Comparison of ENCODE assay signal across 9 cellular contexts in genomic region chr11:12840871-12841516, GRCh38.
DNase-seq lines count a peak whose midpoint lies in the region; ATAC-seq and TF ChIP-seq lines count a peak whose summit lies in the region.
"Had no signal": no experiment of that assay in that cellular context is flagged by ENCODE, and none has a peak within 500 bp of the region (broad histone marks: within the 10 kb centered on the region; RNA-seq: fewer than 3 reads in every experiment).

No MANE protein-coding gene starts in this region.

- peak overlapping the region; percentile 7 for H3K27ac ChIP-seq in colonic mucosa
- peak overlapping the region; percentile 33 for H3K27ac ChIP-seq in neuronal stem cell (replicated peaks; ENCODE audit: low read length)

- H2AK5ac ChIP-seq in neuronal stem cell (ENCODE audit: low read depth, low read length), result no peak overlapping the region

- no peaks in the 10 kb centered on the region for H3K36me3 ChIP-seq in colonic mucosa
- no peaks in the 10 kb centered on the region for H3K36me3 ChIP-seq in neuronal stem cell (replicated peaks in 1 of 2; ENCODE audit: control insufficient read depth in 2 of 2, insufficient read depth in 2 of 2, low read length in 2 of 2)

- no CpG with 5 or more reads among the region's 6 CpGs for WGBS in neuronal stem cell (ENCODE audit: extremely low coverage in 2 of 2, insufficient read length in 2 of 2, insufficient replicate concordance in 1 of 2), 2 donors

- H2BK12ac ChIP-seq in neuronal stem cell (ENCODE audit: low read length), result no peak overlapping the region

- no peak overlapping the region for H3K18ac ChIP-seq in neuronal stem cell (ENCODE audit: low read length)

- ATAC-seq in GM18868 (IDR thresholded peaks at IDR 0.05; ENCODE audit: unreplicated experiment), result no peak

- H2AFZ ChIP-seq in neuronal stem cell (ENCODE audit: low read length), result no peak overlapping the region

- no peak overlapping the region for H4K91ac ChIP-seq in neuronal stem cell (ENCODE audit: low read depth, low read length, poor library complexity)

- H3K27me3 ChIP-seq in colonic mucosa, result no peaks in the 10 kb centered on the region
- no peaks in the 10 kb centered on the region for H3K27me3 ChIP-seq in neuronal stem cell (ENCODE audit: control insufficient read depth in 3 of 3, insufficient read depth in 3 of 3, low read depth in 1 of 3, low read length in 3 of 3)

- no peak for TF ChIP-seq CTCF in colonic mucosa (IDR thresholded peaks at IDR 0.05)

- H3K4me1 ChIP-seq in colonic mucosa, result peaks cover 8% of the 10 kb centered on the region
- peaks cover 27 to 53% of the 10 kb centered on the region in 2 donors for H3K4me1 ChIP-seq in neuronal stem cell (ENCODE audit: control insufficient read depth in 2 of 2, insufficient read depth in 1 of 2, low read depth in 1 of 2, low read length in 2 of 2)

- no peak overlapping the region for H3K4me2 ChIP-seq in neuronal stem cell (ENCODE audit: insufficient read depth, low read length, poor library complexity, severe bottlenecking)

- H2BK120ac ChIP-seq in neuronal stem cell (ENCODE audit: low read depth, low read length), result no peak overlapping the region

- H2BK5ac ChIP-seq in neuronal stem cell (ENCODE audit: low read length), result no peak overlapping the region

- H3K4ac ChIP-seq in neuronal stem cell (ENCODE audit: low read length), result no peak overlapping the region

- DNase-seq in EL (peak; percentile 61), NCI-H82 (lab: John Stamatoyannopoulos, UW) (peak; percentile 78), colonic mucosa (no peak), neuronal stem cell (ENCODE audit: low spot score) (no peak), hippocampal formation (lab: John Stamatoyannopoulos, UW) (no peak)
- DNase-seq in central memory CD4-positive, alpha-beta T cell, result no peak
- DNase-seq in activated CD4-positive, alpha-beta T cell treated with anti-CD3 and anti-CD28 coated beads, Interleukin-2, amount 50 U/mL, for 1 hour, result no peak
- DNase-seq: stimulated activated naive CD4-positive, alpha-beta T cell had no signal

- H3K4me3 ChIP-seq in colonic mucosa, result no peak overlapping the region
- H3K4me3 ChIP-seq in neuronal stem cell (ENCODE audit: low read length in 2 of 2), result no peak overlapping the region

- intact Hi-C loops in colonic mucosa (cut with DNase I), result no loop called here

- H3K9ac ChIP-seq in colonic mucosa (ENCODE audit: low read depth in 2 of 2, low read length in 2 of 2) (peak overlapping the region in 1 of 2 donors; percentile 48), neuronal stem cell (ENCODE audit: low read depth, low read length, poor library complexity) (no peak overlapping the region)

- H3K79me1 ChIP-seq in neuronal stem cell (ENCODE audit: low read depth, low read length), result peaks cover 3% of the 10 kb centered on the region

- no peak overlapping the region for H2BK15ac ChIP-seq in neuronal stem cell (ENCODE audit: low read length)

- H3K9me3 ChIP-seq in colonic mucosa (no peaks in the 10 kb centered on the region), neuronal stem cell (replicated peaks in 1 of 2; ENCODE audit: control insufficient read depth in 2 of 2, insufficient read depth in 1 of 2, low read depth in 1 of 2, low read length in 2 of 2) (peaks cover 0 to 5% of the 10 kb centered on the region in 2 donors)

- no peak overlapping the region for H3K23ac ChIP-seq in neuronal stem cell (ENCODE audit: low read depth, low read length, poor library complexity)

- H4K8ac ChIP-seq in neuronal stem cell (ENCODE audit: low read depth, low read length), result no peak overlapping the region

- H3K14ac ChIP-seq in neuronal stem cell (ENCODE audit: low read length), result no peak overlapping the region

Comparison
In these comparisons a context has a peak if more than half of its experiments do, and no peak if none do; other contexts are left out.
1. DNase-seq: peak in EL (single experiment) and NCI-H82 (single experiment); none in colonic mucosa (single experiment), neuronal stem cell (single experiment), central memory CD4-positive, alpha-beta T cell (single experiment), hippocampal formation (0 of 2) and activated CD4-positive, alpha-beta T cell treated with anti-CD3 and anti-CD28 coated beads, Interleukin-2, amount 50 U/mL, for 1 hour (single experiment).